ENCODE assay signal across 16 cellular contexts in the genomic region with DNA sequence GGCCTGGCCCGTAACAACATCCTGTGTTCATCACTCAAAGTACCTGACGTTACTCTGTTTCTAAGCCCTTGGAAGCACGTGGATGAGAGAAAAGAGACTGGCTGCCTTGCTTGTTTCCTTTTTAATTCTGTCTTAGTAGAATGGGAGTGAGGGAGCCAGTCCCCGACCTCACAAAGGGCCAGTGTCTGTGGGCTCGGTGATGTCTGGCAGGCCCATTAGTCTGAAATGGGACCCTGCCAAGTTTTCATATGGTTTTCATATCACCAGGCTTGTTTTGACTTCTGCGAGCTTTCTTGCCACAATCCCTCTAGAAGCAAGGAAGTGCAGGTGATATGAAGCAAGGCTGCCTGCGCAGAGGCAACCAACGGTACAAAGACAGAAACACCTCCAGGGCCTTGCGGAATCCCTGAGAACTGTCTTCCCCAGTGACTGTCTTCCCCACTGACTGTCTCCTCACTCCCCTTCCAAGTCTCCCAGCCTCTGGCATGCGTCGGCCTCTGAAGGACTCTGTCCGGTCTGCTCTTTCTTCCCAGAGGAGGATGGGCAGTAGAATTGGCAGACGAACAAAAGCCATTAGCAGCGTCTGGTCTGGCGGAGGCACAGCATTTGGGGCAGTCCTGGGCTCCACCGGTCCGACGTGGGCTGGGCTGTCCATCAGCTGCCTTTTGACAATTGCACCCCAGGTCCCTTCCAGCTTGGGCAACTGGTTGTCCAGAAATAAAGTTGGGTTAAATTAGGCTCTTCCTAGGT. TPM values are rescaled to one million over a fixed set of nuclear protein-coding genes. Genes with fewer than 3 reads are reported as not detected.
DNase-seq lines count a peak whose midpoint lies in the region; ATAC-seq, FAIRE-seq and TF ChIP-seq lines count a peak whose summit lies in the region.
"Had no signal": no experiment of that assay in that cellular context is flagged by ENCODE, and none has a peak within 500 bp of the region (broad histone marks: within the 10 kb centered on the region; RNA-seq: fewer than 3 reads in every experiment).

No MANE protein-coding gene starts in this region.

- ATAC-seq in GM21528 (IDR thresholded peaks at IDR 0.05; ENCODE audit: low FRiP score, unreplicated experiment) = no peak
- ATAC-seq: activated T-helper 17 cell treated with anti-CD3 and anti-CD28 coated beads, Interleukin-2, amount 50 U/mL, for 72 hours; stimulated activated effector memory CD8-positive, alpha-beta T cell treated with anti-CD3 and anti-CD28 coated beads, Interleukin-12 subunit alpha, Interleukin-12 subunit beta, amount 100 ng/mL, for 72 hours had no signal

- H3K4me3 ChIP-seq in H1 (ENCODE audit: extremely low read depth in 1 of 4, insufficient read depth in 2 of 4, low read depth in 3 of 4, low read length in 4 of 4) (no peak overlapping the region), mesenchymal stem cell (ENCODE audit: insufficient read depth in 1 of 2, low read depth in 1 of 2, low read length in 2 of 2) (no peak overlapping the region), spleen (no peak overlapping the region), OCI-LY7 (ENCODE audit: low read depth, low read length, poor library complexity, severe bottlenecking) (no peak overlapping the region)

- TF ChIP-seq POLR2A in H1 (IDR thresholded peaks at IDR 0.05; ENCODE audit: control extremely low read depth in 1 of 2, low read depth in 2 of 2, low read length in 2 of 2) = no peak
- TF ChIP-seq POLR2A in spleen (IDR thresholded peaks at IDR 0.05) = no peak

- no peaks in the 10 kb centered on the region for H3K79me2 ChIP-seq in H1 (ENCODE audit: control insufficient read depth in 1 of 2, insufficient read depth in 2 of 2, low read length in 2 of 2)
- H3K79me2 ChIP-seq in OCI-LY7 (ENCODE audit: insufficient read depth, low read depth, low read length) = no peaks in the 10 kb centered on the region

- BruUV-seq in OCI-LY7 (replicated peaks; lab: Mats Ljungman, UMichigan) = no TSS peak

- CTCF ChIA-PET in H1 (lab: Charles Lee; ENCODE audit: partially characterized antibody) (interaction anchor here (1.0 to 1.6 kb wide), 5 partner anchors 8 to 142 kb away, joined by 3 to 5 read pairs (median 3); a partner anchor contains a TSS), OCI-LY7 (lab: Charles Lee; ENCODE audit: unreplicated experiment) (no interaction called here)

- H3K79me1 ChIP-seq in H1 (ENCODE audit: low read depth, low read length) = no peaks in the 10 kb centered on the region
- H3K79me1 ChIP-seq in mesenchymal stem cell (replicated peaks; ENCODE audit: low read length, poor library complexity, severe bottlenecking) = no peaks in the 10 kb centered on the region

- no peak overlapping the region for H3K14ac ChIP-seq in H1 (ENCODE audit: insufficient read length)
- H3K14ac ChIP-seq in mesenchymal stem cell (ENCODE audit: low read length in 2 of 2) = no peak overlapping the region

- no peaks in the 10 kb centered on the region for H4K20me1 ChIP-seq in H1 (replicated peaks in 1 of 2; ENCODE audit: control insufficient read depth in 1 of 2, insufficient read depth in 2 of 2, low read length in 2 of 2)
- no peaks in the 10 kb centered on the region for H4K20me1 ChIP-seq in OCI-LY7 (ENCODE audit: insufficient read depth, low read length)

- 89% methylated on average over 18 of the region's 18 CpGs; no CpG with 5 or more reads in 1 of the 2 experiments for WGBS in H1 (ENCODE audit: extremely low coverage in 1 of 2, insufficient coverage in 1 of 2, insufficient read length in 1 of 2, insufficient replicate concordance in 2 of 2, low coverage in 1 of 2, low lambda C conversion rate in 2 of 2, missing lambda C conversion rate in 1 of 2), 2 experiments
- 82% methylated on average over 18 of the region's 18 CpGs for WGBS in mesenchymal stem cell
- WGBS in spleen, 5 donors = 77 to 85% (median 79%) methylated on average over 18 of the region's 18 CpGs

- peak overlapping the region; percentile 28; the same call in 1 of the 2 replicates for H2BK20ac ChIP-seq in H1 (ENCODE audit: low read length)

- H3K9ac ChIP-seq in H1 (replicated peaks in 1 of 4; ENCODE audit: extremely low read depth in 1 of 4, low read depth in 3 of 4, low read length in 3 of 4) (no peak overlapping the region), mesenchymal stem cell (ENCODE audit: low read length) (no peak overlapping the region)

- H3K4me2 ChIP-seq in H1 (ENCODE audit: insufficient read depth in 1 of 2, low read depth in 2 of 2, low read length in 2 of 2) = no peak overlapping the region
- H3K4me2 ChIP-seq in mesenchymal stem cell (ENCODE audit: low read length, poor library complexity, severe bottlenecking) = no peak overlapping the region
- H3K4me2 ChIP-seq in OCI-LY7 (ENCODE audit: low read length) = no peak overlapping the region

- DNase-seq in GM04504 (ENCODE audit: low read depth) (peak; percentile 43), H1 (ENCODE audit: low read depth in 1 of 2, low spot score in 2 of 2) (no peak), mesenchymal stem cell (peak; percentile 32), spleen (no peak), OCI-LY7 (ENCODE audit: low spot score) (no peak), NCI-H226 (no peak), NCI-H2107 (lab: John Stamatoyannopoulos, UW) (no peak)
- DNase-seq: activated CD4-positive, alpha-beta T cell treated with anti-CD3 and anti-CD28 coated beads, Interleukin-2, amount 50 U/mL, for 1 hour; CD4-positive, alpha-beta T cell; NCI-H1105; NCI-H524; stimulated activated CD4-positive, alpha-beta T cell treated with anti-CD3 and anti-CD28 coated beads, Interleukin-2, amount 100 ng/mL, for 48 hours had no signal

- H3K4ac ChIP-seq in H1 (replicated peaks; ENCODE audit: insufficient read length, low read depth, low read length) (no peak overlapping the region), mesenchymal stem cell (ENCODE audit: low read depth in 1 of 2, low read length in 2 of 2) (no peak overlapping the region)

- H3K27me3 ChIP-seq in H1 (replicated peaks in 1 of 4; ENCODE audit: control insufficient read depth in 3 of 4, extremely low read depth in 1 of 4, insufficient read depth in 3 of 4, low read length in 3 of 4) (no peaks in the 10 kb centered on the region), mesenchymal stem cell (ENCODE audit: control insufficient read depth in 1 of 2, insufficient read depth in 1 of 2, low read length in 2 of 2) (peaks cover 0 to 5% of the 10 kb centered on the region in 2 experiments), spleen (replicated peaks in 1 of 7) (no peaks in the 10 kb centered on the region)

- intact Hi-C loops in spleen (cut with DNase I; ENCODE audit: low total_unique reads) (no loop called here), OCI-LY7 (cut with micrococcal nuclease; ENCODE audit: unreplicated experiment) (no loop called here)

- H3K23ac ChIP-seq in H1 (ENCODE audit: insufficient read length) = no peak overlapping the region
- no peak overlapping the region for H3K23ac ChIP-seq in mesenchymal stem cell (ENCODE audit: low read length in 2 of 2)

- no peak overlapping the region for H4K5ac ChIP-seq in H1 (ENCODE audit: insufficient read length, low read depth, low read length)

- H3K18ac ChIP-seq in H1 (ENCODE audit: extremely low read depth, low read length) (peak overlapping the region; percentile 34; the same call in 1 of the 2 replicates), mesenchymal stem cell (ENCODE audit: low read depth in 1 of 2, low read length in 2 of 2) (no peak overlapping the region)

- POLR2A ChIA-PET in H1 (lab: Charles Lee; ENCODE audit: partially characterized antibody) = interaction anchor here (1.0 to 15.2 kb wide), 3 partner anchors 10 to 120 kb away, joined by 3 to 165 read pairs (median 8); a partner anchor contains a TSS
- POLR2A ChIA-PET in OCI-LY7 (lab: Charles Lee) = interaction anchor here (0.6 to 1.5 kb wide), 4 partner anchors 11 to 1733 kb away, joined by 3 to 4 read pairs (median 4); no protein-coding TSS in a partner anchor

- no peaks in the 10 kb centered on the region for H3K23me2 ChIP-seq in H1 (ENCODE audit: low read depth, low read length)

- H3K36me3 ChIP-seq in H1 (ENCODE audit: control insufficient read depth in 2 of 4, insufficient read depth in 4 of 4, low read length in 3 of 4) (no peaks in the 10 kb centered on the region), mesenchymal stem cell (ENCODE audit: control insufficient read depth in 1 of 2, insufficient read depth in 2 of 2, low read depth in 1 of 2, low read length in 2 of 2) (no peaks in the 10 kb centered on the region), spleen (no peaks in the 10 kb centered on the region), OCI-LY7 (ENCODE audit: insufficient read depth, low read length) (no peaks in the 10 kb centered on the region)

- H3K9me3 ChIP-seq in H1 (ENCODE audit: insufficient read depth in 2 of 2, low read depth in 1 of 2, low read length in 1 of 2) (no peaks in the 10 kb centered on the region), mesenchymal stem cell (ENCODE audit: control insufficient read depth, low read length) (no peaks in the 10 kb centered on the region), spleen (no peaks in the 10 kb centered on the region), OCI-LY7 (ENCODE audit: low read length) (no peaks in the 10 kb centered on the region)

- H4K91ac ChIP-seq in H1 (replicated peaks; ENCODE audit: insufficient read length, low read length) = peak overlapping the region; percentile 36
- H4K91ac ChIP-seq in mesenchymal stem cell (ENCODE audit: low read length) = no peak overlapping the region

- TF ChIP-seq CTCF in H1 (IDR thresholded peaks at IDR 0.05; ENCODE audit: control extremely low read depth in 1 of 3, insufficient read depth in 1 of 3, low read depth in 1 of 3, low read length in 3 of 3) (no peak), spleen (IDR thresholded peaks at IDR 0.05 in 8 of 11, conservative IDR thresholded peaks at IDR 0.05 in 3 of 11) (no peak), OCI-LY7 (conservative IDR thresholded peaks at IDR 0.05; ENCODE audit: low read length) (no peak)

- H3K56ac ChIP-seq in H1 (replicated peaks; ENCODE audit: insufficient read length, low read depth, low read length) = no peak overlapping the region

- no peak overlapping the region for H2AK5ac ChIP-seq in H1 (ENCODE audit: low read depth, low read length)
- peak overlapping the region; percentile 17 for H2AK5ac ChIP-seq in mesenchymal stem cell (ENCODE audit: low read length, severe bottlenecking)

- peaks cover 5 to 14% (median 11%) of the 10 kb centered on the region in 4 experiments for H3K4me1 ChIP-seq in H1 (replicated peaks in 1 of 4; ENCODE audit: control insufficient read depth in 3 of 4, insufficient read depth in 4 of 4, low read length in 3 of 4)
- peaks cover 9% of the 10 kb centered on the region for H3K4me1 ChIP-seq in mesenchymal stem cell (ENCODE audit: control insufficient read depth, insufficient read depth, low read depth, low read length)
- H3K4me1 ChIP-seq in spleen = peaks cover 0 to 15% (median 3%) of the 10 kb centered on the region in 6 donors
- H3K4me1 ChIP-seq in OCI-LY7 (ENCODE audit: insufficient read depth, low read length, poor library complexity, severe bottlenecking) = no peaks in the 10 kb centered on the region

- H2BK120ac ChIP-seq in H1 (replicated peaks; ENCODE audit: low read depth, low read length) (no peak overlapping the region), mesenchymal stem cell (ENCODE audit: low read depth, low read length) (no peak overlapping the region)

- H2BK5ac ChIP-seq in H1 (ENCODE audit: low read depth, low read length) = peak overlapping the region; percentile 32; the same call in 1 of the 2 replicates
- no peak overlapping the region for H2BK5ac ChIP-seq in mesenchymal stem cell (ENCODE audit: low read depth, low read length, poor library complexity, severe bottlenecking)

- H2AFZ ChIP-seq in H1 (ENCODE audit: low read length) (no peak overlapping the region), mesenchymal stem cell (ENCODE audit: low read depth, low read length) (no peak overlapping the region), OCI-LY7 (ENCODE audit: low read length) (no peak overlapping the region)

- TF ChIP-seq EP300 in H1 (IDR thresholded peaks at IDR 0.05; ENCODE audit: borderline replicate concordance in 1 of 2, low read depth in 2 of 2, low read length in 2 of 2) = no peak

- H2BK15ac ChIP-seq in H1 (ENCODE audit: low read length) (no peak overlapping the region; the same call in 1 of the 2 replicates), mesenchymal stem cell (ENCODE audit: low read depth, poor library complexity, severe bottlenecking) (no peak overlapping the region)

- no peaks in the 10 kb centered on the region for H3K9me2 ChIP-seq in OCI-LY7 (ENCODE audit: insufficient read depth, low read length)

- H3K27ac ChIP-seq in H1 (ENCODE audit: low read depth, low read length) = no peak overlapping the region
- H3K27ac ChIP-seq in mesenchymal stem cell (ENCODE audit: low read length, poor library complexity, severe bottlenecking) = no peak overlapping the region
- peak overlapping the region in 5 of 8 donors; percentile 26 to 58 (median 47) for H3K27ac ChIP-seq in spleen
- H3K27ac ChIP-seq in OCI-LY7 (ENCODE audit: low read depth, low read length, poor library complexity, severe bottlenecking) = no peak overlapping the region

- TF ChIP-seq RAD21 in H1 (IDR thresholded peaks at IDR 0.05 in 1 of 2, conservative IDR thresholded peaks at IDR 0.05 in 1 of 2; ENCODE audit: low read depth in 2 of 2, low read length in 2 of 2) = no peak

- H4K8ac ChIP-seq in H1 (ENCODE audit: extremely low read depth, insufficient read depth, low read length) (no peak overlapping the region; the same call in 1 of the 2 replicates), mesenchymal stem cell (ENCODE audit: low read length) (no peak overlapping the region)

- peak overlapping the region; percentile 86; the same call in 1 of the 2 replicates for H2BK12ac ChIP-seq in H1 (ENCODE audit: low read depth, low read length)
- H2BK12ac ChIP-seq in mesenchymal stem cell (ENCODE audit: low read length in 2 of 2) = no peak overlapping the region

- FAIRE-seq in H1 (lab: Jason Lieb, UNC) = no peak
- FAIRE-seq: RCC 7860 had no signal

RNA-seq across cellular contexts. Expression of a gene that starts 20.2 kb away (rescaled TPM):
- total RNA-seq in H1 (2021; fragmentation: NEBNext Ultra II Directional; extraction: Animal tissue kit (Norgen Biotek cat#: 25700)) = 71.4 and 75.5 TPM in 2 replicates
- polyA plus RNA-seq in H1 (2011; rRNA removed) (43.4 and 49.8 TPM in 2 replicates), spleen (10 to 100 TPM; 12.2 to 16.5 (median 13.6) TPM)
- polyA plus RNA-seq in H1 (2011; cell fraction: cytosol; rRNA removed) = 56.0 TPM
- 36.6 TPM for polyA plus RNA-seq in H1 (2011; cell fraction: nucleus; rRNA removed)
- polyA plus RNA-seq in H1 (2012, experiment 1 of 2) = 38.7 to 54.6 TPM (median 48.5 TPM) in 4 replicates
- polyA plus RNA-seq in H1 (2012, experiment 2 of 2) = 63.2 TPM
- polyA plus RNA-seq in H1 (2013, experiment 1 of 2) = 69.8 TPM
- polyA plus RNA-seq in H1 (2013, experiment 2 of 2) = 72.4 TPM
- 63.6 and 88.9 TPM in 2 replicates for polyA minus RNA-seq in H1 (2011; rRNA and poly(A)+ RNA removed)
- polyA minus RNA-seq in H1 (2011; cell fraction: cytosol; rRNA and poly(A)+ RNA removed) = 42.1 TPM
- polyA minus RNA-seq in H1 (2011; cell fraction: nucleus; rRNA and poly(A)+ RNA removed) = 63.3 TPM
- polyA plus RNA-seq in mesenchymal stem cell (2013, experiment 1 of 2) = 0.15 TPM
- 0.36 TPM for polyA plus RNA-seq in mesenchymal stem cell (2013, experiment 2 of 2)
- total RNA-seq in spleen (10 to 100 TPM in 5 of 7 donors, 1 to 10 TPM in 2; 4.4 to 55.6 (median 31.6) TPM), OCI-LY7 (2022) (not detected in 2 replicates)
- 0.10 TPM in 1 of 2 replicates, not detected in the other for total RNA-seq in OCI-LY7 (2014; rRNA removed; shearing (Covaris generic))

Comparison
In these comparisons a context has a peak if more than half of its experiments do, and no peak if none do; other contexts are left out.
1. DNase-seq: peak in GM04504 (single experiment) and mesenchymal stem cell (single experiment); none in H1 (0 of 2), spleen (single experiment), OCI-LY7 (single experiment), NCI-H226 (single experiment) and NCI-H2107 (single experiment).
2. H3K27ac ChIP-seq: peak in spleen (5 of 8); none in H1 (single experiment), mesenchymal stem cell (single experiment) and OCI-LY7 (single experiment).
3. RNA of a gene that starts 20.2 kb away (total RNA-seq): 71.4 to 75.5 TPM in H1 and 4.4 to 55.6 TPM in spleen; 0.10 TPM in OCI-LY7; every median in the first group is over 4 times any median in the second.